ENCODE assay signal across 36 cellular contexts in genomic region chr11:64681171-64681570, GRCh38. TPM values are rescaled to one million over a fixed set of nuclear protein-coding genes. Genes with fewer than 3 reads are reported as not detected.
"Had no signal": no experiment of that assay in that cellular context is flagged by ENCODE, and none has a peak within 500 bp of the region (broad histone marks: within the 10 kb centered on the region; RNA-seq: fewer than 3 reads in every experiment).

No MANE protein-coding gene starts in this region.

- H3K27me3 ChIP-seq: MG63 had no signal

- DNase-seq: Karpas-422, Kasumi-1, MG63, MM.1S, MV-4-11, NCI-H1048, NCI-H1092, NCI-H1092 treated with DMSO at 0.1 percent for 48 hours, NCI-H1105, NCI-H1105 treated with DMSO at 0.1 percent for 48 hours, NCI-H1417, NCI-H1417 treated with DMSO at 0.1 percent for 48 hours, NCI-H1436, NCI-H1436 treated with DMSO at 0.1 percent for 48 hours, NCI-H146, NCI-H1694, NCI-H1694 treated with DMSO at 0.1 percent for 48 hours, NCI-H187, NCI-H187 treated with DMSO at 0.1 percent for 48 hours, NCI-H1930, NCI-H2029, NCI-H2029 treated with DMSO at 0.1 percent for 48 hours, NCI-H2081, NCI-H2081 treated with DMSO at 0.1 percent for 48 hours, NCI-H2107, NCI-H2171, NCI-H2171 treated with DMSO at 0.1 percent for 48 hours, NCI-H2227 treated with DMSO at 0.1 percent for 48 hours, NCI-H226, NCI-H345, NCI-H446, NCI-H446 treated with DMSO at 0.1 percent for 48 hours, NCI-H510A, NCI-H510A treated with DMSO at 0.1 percent for 48 hours had no signal

- H3K9me3 ChIP-seq: MG63 had no signal

- H3K4me3 ChIP-seq: MG63 had no signal

- H3K36me3 ChIP-seq: MG63 had no signal

RNA-seq across cellular contexts. Expression of gene NRXN2, which starts 41.8 kb away (rescaled TPM):
- total RNA-seq: M059J, MCF 10A had no signal
